11 cellular contexts compared by ENCODE assay signal in the genomic region with DNA sequence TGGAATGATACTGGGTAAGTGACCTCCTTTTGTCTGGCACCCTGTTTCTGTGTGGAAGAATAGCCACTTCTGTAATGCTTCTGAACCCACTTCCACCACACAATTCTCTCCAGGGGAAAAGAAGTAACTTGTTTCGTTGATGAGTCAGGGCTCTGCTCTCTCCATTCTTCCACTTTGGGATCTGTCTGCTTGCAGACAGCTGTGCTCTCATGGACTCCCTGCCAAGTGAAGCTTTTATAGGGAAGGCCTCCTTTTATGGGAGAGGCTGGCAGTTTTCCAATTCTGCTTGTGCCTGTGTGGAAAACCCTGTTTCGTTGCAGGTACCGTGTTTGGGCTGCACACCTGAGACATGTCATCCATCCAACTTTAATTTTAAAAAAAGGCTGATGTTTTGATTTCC.
A peak's percentile ranks its signal among the peaks of the same experiment; 100 is the strongest.
DNase-seq lines count a peak whose midpoint lies in the region; ATAC-seq and TF ChIP-seq lines count a peak whose summit lies in the region.
"Had no signal": no experiment of that assay in that cellular context is flagged by ENCODE, and none has a peak within 500 bp of the region (broad histone marks: within the 10 kb centered on the region; RNA-seq: fewer than 3 reads in every experiment).

No MANE protein-coding gene starts in this region.

- no peaks in the 10 kb centered on the region for H3K79me2 ChIP-seq in smooth muscle cell (ENCODE audit: low read depth)

- H4K20me1 ChIP-seq in smooth muscle cell (ENCODE audit: low read depth) = no peaks in the 10 kb centered on the region

- H3K4me3 ChIP-seq in colonic mucosa (no peak overlapping the region), smooth muscle cell (no peak overlapping the region)

- H3K27ac ChIP-seq in colonic mucosa (no peak overlapping the region), smooth muscle cell (ENCODE audit: low read depth) (peak overlapping the region; percentile 17)

- WGBS in smooth muscle cell (ENCODE audit: low lambda C conversion rate) = 51% methylated on average over 3 of the region's 3 CpGs

- H2AFZ ChIP-seq in smooth muscle cell (ENCODE audit: low read depth) = no peak overlapping the region

- no peaks in the 10 kb centered on the region for H3K9me3 ChIP-seq in colonic mucosa
- H3K9me3 ChIP-seq in smooth muscle cell (replicated peaks; ENCODE audit: low read depth) = no peaks in the 10 kb centered on the region

- H3K4me2 ChIP-seq in smooth muscle cell = peak overlapping the region; percentile 34

- no peaks in the 10 kb centered on the region for H3K36me3 ChIP-seq in colonic mucosa
- H3K36me3 ChIP-seq in smooth muscle cell (ENCODE audit: low read depth) = no peaks in the 10 kb centered on the region

- intact Hi-C loops in colonic mucosa (cut with DNase I) = no loop called here

- TF ChIP-seq CTCF in colonic mucosa (IDR thresholded peaks at IDR 0.05) (no peak), smooth muscle cell (IDR thresholded peaks at IDR 0.05; ENCODE audit: borderline replicate concordance, insufficient read depth, poor library complexity, severe bottlenecking) (no peak)

- H3K4me1 ChIP-seq in colonic mucosa (peaks cover 3% of the 10 kb centered on the region), smooth muscle cell (ENCODE audit: low read depth) (peaks cover under 1% of the 10 kb centered on the region)

- no peaks in the 10 kb centered on the region for H3K27me3 ChIP-seq in colonic mucosa
- no peaks in the 10 kb centered on the region for H3K27me3 ChIP-seq in smooth muscle cell (ENCODE audit: low read depth)

- peaks cover 3% of the 10 kb centered on the region for H3F3A ChIP-seq in smooth muscle cell (ENCODE audit: low read depth)

- no peak for ATAC-seq in left lobe of liver
- ATAC-seq: activated CD8-positive, alpha-beta memory T cell treated with anti-CD3 and anti-CD28 coated beads, Interleukin-2, amount 10 ng/mL, durations not matched to agents 7 days and 5 days; effector memory CD8-positive, alpha-beta T cell; Right ventricle myocardium inferior had no signal

- H3K9ac ChIP-seq in colonic mucosa (ENCODE audit: low read depth in 2 of 2, low read length in 2 of 2) = no peak overlapping the region
- no peak overlapping the region for H3K9ac ChIP-seq in smooth muscle cell (ENCODE audit: low read depth)

- peak; percentile 18 for DNase-seq in NCI-H82 (lab: John Stamatoyannopoulos, UW)
- no peak for DNase-seq in NCI-H82 treated with DMSO at 0.1 percent for 48 hours (lab: John Stamatoyannopoulos, UW; ENCODE audit: unreplicated experiment)
- DNase-seq in NCI-H345 treated with DMSO at 0.1 percent for 48 hours (lab: John Stamatoyannopoulos, UW; ENCODE audit: unreplicated experiment) = peak; percentile 96
- DNase-seq in colonic mucosa = peak; percentile 79
- DNase-seq in smooth muscle cell (lab: John Stamatoyannopoulos, UW; ENCODE audit: unreplicated experiment) = no peak
- no peak for DNase-seq in putamen (ENCODE audit: low spot score)
- DNase-seq in activated CD4-positive, alpha-beta T cell treated with anti-CD3 and anti-CD28 coated beads for 1 hour = no peak
- DNase-seq in left lobe of liver (ENCODE audit: low spot score) = no peak
- DNase-seq: activated CD8-positive, alpha-beta memory T cell treated with anti-CD3 and anti-CD28 coated beads, Interleukin-2, amount 10 ng/mL, durations not matched to agents 7 days and 5 days; effector memory CD8-positive, alpha-beta T cell had no signal

Comparison
In these comparisons a context has a peak if more than half of its experiments do, and no peak if none do; other contexts are left out.
1. DNase-seq: peak in NCI-H82 (single experiment), NCI-H345 treated with DMSO at 0.1 percent for 48 hours (single experiment) and colonic mucosa (single experiment); none in NCI-H82 treated with DMSO at 0.1 percent for 48 hours (single experiment), smooth muscle cell (single experiment), putamen (single experiment), activated CD4-positive, alpha-beta T cell treated with anti-CD3 and anti-CD28 coated beads for 1 hour (single experiment) and left lobe of liver (single experiment).